Comparison of ENCODE assay signal across 7 cellular contexts in the genomic region with DNA sequence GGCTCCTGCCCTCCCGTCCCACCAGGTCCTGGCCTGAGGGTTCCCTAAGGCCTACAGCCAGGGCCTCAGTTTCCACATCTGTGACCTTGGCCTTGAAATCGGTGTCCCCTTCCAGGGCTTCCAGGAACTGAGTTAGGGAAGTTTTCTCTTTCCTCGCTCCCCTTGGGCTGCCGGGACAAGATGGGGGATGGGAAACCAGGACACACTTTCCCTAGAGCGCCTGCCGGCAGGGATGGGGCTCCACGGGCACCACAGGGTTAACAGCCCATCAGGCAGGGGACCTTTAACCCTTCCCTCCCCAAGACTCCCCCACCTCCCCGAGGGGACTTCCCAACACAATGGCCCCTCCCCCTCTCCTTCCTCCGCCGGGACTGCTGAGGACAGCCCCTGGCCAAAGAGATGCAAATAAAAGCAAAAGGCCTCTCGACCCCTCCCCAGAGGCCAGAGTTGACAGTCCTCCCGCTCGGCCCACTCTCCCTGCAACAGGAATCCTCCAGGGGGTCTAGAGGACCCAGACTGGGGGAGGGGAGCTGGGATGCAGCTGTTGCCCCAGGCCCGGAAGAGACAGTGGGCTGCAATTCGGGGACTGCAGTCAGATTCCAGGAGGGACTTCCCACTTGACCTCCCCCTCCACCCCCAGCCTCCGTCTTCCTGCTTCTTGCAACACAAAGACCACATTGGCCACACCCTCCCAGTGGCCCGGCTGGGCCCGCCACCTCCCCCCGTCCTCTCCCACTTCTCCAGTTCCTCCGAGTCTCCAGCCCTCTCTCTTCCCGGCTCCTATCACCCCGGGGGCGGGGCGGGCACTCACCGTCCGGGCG. TPM values are rescaled to one million over a fixed set of nuclear protein-coding genes. Genes with fewer than 3 reads are reported as not detected.
DNase-seq lines count a peak whose midpoint lies in the region; FAIRE-seq and TF ChIP-seq lines count a peak whose summit lies in the region.

No MANE protein-coding gene starts in this region.

- H3K36me3 ChIP-seq in bronchial epithelial cell (ENCODE audit: control insufficient read depth, insufficient read depth, low read length) (peaks cover 7% of the 10 kb centered on the region), skeletal muscle satellite cell (ENCODE audit: insufficient read depth, low read length) (no peaks in the 10 kb centered on the region)

- H3K9me3 ChIP-seq in skeletal muscle satellite cell (replicated peaks; ENCODE audit: low read length), result no peaks in the 10 kb centered on the region

- FAIRE-seq in G401.6 (lab: Jason Lieb, UNC) (peak; percentile 78), bronchial epithelial cell (lab: Jason Lieb, UNC) (no peak)

- H3K9ac ChIP-seq in skeletal muscle satellite cell (ENCODE audit: low read depth, low read length), result peak overlapping the region; percentile 92

- H3K9me3 Mint-ChIP-seq in immature natural killer cell, result no peaks in the 10 kb centered on the region

- peaks cover 51% of the 10 kb centered on the region for H3K4me1 ChIP-seq in skeletal muscle satellite cell (ENCODE audit: control insufficient read depth, insufficient read depth, low read length)

- H3K4me3 ChIP-seq in bronchial epithelial cell (ENCODE audit: low read depth, low read length) (peak overlapping the region; percentile 78), skeletal muscle satellite cell (ENCODE audit: low read length) (peak overlapping the region; percentile 89)

- H3K27me3 ChIP-seq in bronchial epithelial cell (ENCODE audit: control insufficient read depth, insufficient read depth, low read length) (no peaks in the 10 kb centered on the region), skeletal muscle satellite cell (ENCODE audit: control insufficient read depth, insufficient read depth, low read length) (no peaks in the 10 kb centered on the region)

- TF ChIP-seq CTCF in bronchial epithelial cell (IDR thresholded peaks at IDR 0.05; ENCODE audit: insufficient read depth, low read length, severe bottlenecking), result no peak

- peak overlapping the region in 5 of 6 donors; percentile 74 to 94 (median 93) for H3K27ac Mint-ChIP-seq in immature natural killer cell

- H3K4me2 ChIP-seq in skeletal muscle satellite cell (ENCODE audit: low read length), result peak overlapping the region; percentile 95

- H3K36me3 Mint-ChIP-seq in immature natural killer cell, result no peaks in the 10 kb centered on the region

- H3K4me3 Mint-ChIP-seq in immature natural killer cell, result peak overlapping the region; percentile 83 to 89 (median 85)

- peaks cover 19 to 24% (median 22%) of the 10 kb centered on the region in 3 donors for H3K27me3 Mint-ChIP-seq in immature natural killer cell (ENCODE audit: low read depth in 3 of 3)

- H3K4me1 Mint-ChIP-seq in immature natural killer cell, result peaks cover 21 to 25% of the 10 kb centered on the region in 2 donors

- DNase-seq in HuH-7 (ENCODE audit: low spot score) (peak; percentile 90), SKM-1 (lab: John Stamatoyannopoulos, UW; ENCODE audit: unreplicated experiment) (peak; percentile 55), bronchial epithelial cell (ENCODE audit: low read depth) (peak; percentile 63), immature natural killer cell (peak; percentile 57 to 68 (median 60)), GM19240 (ENCODE audit: insufficient read length, low spot score) (no peak)

RNA-seq across cellular contexts. Expression of a gene that starts 3.4 kb away (rescaled TPM):
- 6.3 and 12.6 TPM in 2 replicates for total RNA-seq in bronchial epithelial cell
- 10 to 100 TPM in 1 of 3 donors, 1 to 10 TPM in 2; 8.3 to 13.9 (median 8.4) TPM for polyA plus RNA-seq in immature natural killer cell
- 4.8 and 6.1 TPM in 2 replicates for total RNA-seq in skeletal muscle satellite cell (2012; rRNA removed)

RNA-seq across cellular contexts. Expression of a gene that starts 28.8 kb away (rescaled TPM):
- total RNA-seq in bronchial epithelial cell, result 3.7 and 8.3 TPM in 2 replicates
- 10 to 100 TPM in 1 of 3 donors, 1 to 10 TPM in 2; 2.6 to 12.2 (median 5.1) TPM for polyA plus RNA-seq in immature natural killer cell
- total RNA-seq in skeletal muscle satellite cell (2012; rRNA removed), result 6.1 and 7.6 TPM in 2 replicates

RNA-seq across cellular contexts. Expression of a gene that starts 47.1 kb away (rescaled TPM):
- 0.53 and 1.7 TPM in 2 replicates for total RNA-seq in bronchial epithelial cell
- 1 to 10 TPM; 1.2 to 3.9 (median 2.3) TPM for polyA plus RNA-seq in immature natural killer cell
- total RNA-seq in skeletal muscle satellite cell (2012; rRNA removed), result 0.51 and 3.1 TPM in 2 replicates
